In the genomic region with DNA sequence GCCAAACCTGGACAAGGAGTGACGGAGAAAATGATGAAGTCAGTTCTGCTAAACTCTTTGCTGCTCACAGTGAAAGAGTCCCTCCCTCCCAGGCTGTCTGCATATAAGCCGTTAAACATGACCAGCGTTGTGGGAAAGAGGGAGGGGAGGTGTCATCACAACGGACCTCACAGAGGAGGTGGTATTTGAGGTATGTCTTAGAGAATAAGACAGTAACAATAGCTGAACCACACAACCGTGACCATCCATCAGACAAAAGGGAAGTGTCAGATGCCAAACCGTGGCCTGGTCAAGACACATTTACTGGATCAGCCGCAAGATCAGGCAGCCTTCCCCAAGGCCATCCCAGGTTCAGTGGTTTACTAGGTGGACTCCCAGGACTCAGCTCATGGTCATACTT, we compare ENCODE assay signal across 20 cellular contexts. TPM values are rescaled to one million over a fixed set of nuclear protein-coding genes. Genes with fewer than 3 reads are reported as not detected.
DNase-seq lines count a peak whose midpoint lies in the region; ATAC-seq, FAIRE-seq and TF ChIP-seq lines count a peak whose summit lies in the region.
"Had no signal": no experiment of that assay in that cellular context is flagged by ENCODE, and none has a peak within 500 bp of the region (broad histone marks: within the 10 kb centered on the region; RNA-seq: fewer than 3 reads in every experiment).

No MANE protein-coding gene starts in this region.

- H2AFZ ChIP-seq in GM12878 (ENCODE audit: control insufficient read depth, low read depth, low read length) = no peak overlapping the region

- H3K36me3 ChIP-seq in GM12878 (ENCODE audit: control insufficient read depth in 2 of 2, insufficient read depth in 2 of 2, low read length in 1 of 2) (no peaks in the 10 kb centered on the region), colonic mucosa (no peaks in the 10 kb centered on the region), ascending aorta (no peaks in the 10 kb centered on the region)
- H3K36me3 ChIP-seq: tibial artery had no signal

- intact Hi-C loops in GM12878 (cut with micrococcal nuclease; ENCODE audit: unreplicated experiment) = no loop called here
- intact Hi-C loops in colonic mucosa (cut with DNase I) = no loop called here
- intact Hi-C loops in ascending aorta (cut with DNase I) = no loop called here

- H3K4me2 ChIP-seq in GM12878 (ENCODE audit: control insufficient read depth, insufficient read depth) = no peak overlapping the region

- H3K79me2 ChIP-seq in GM12878 (ENCODE audit: control insufficient read depth, insufficient read depth, low read length) = peaks cover 18% of the 10 kb centered on the region

- no peak for TF ChIP-seq EP300 in GM12878 (IDR thresholded peaks at IDR 0.05; ENCODE audit: borderline replicate concordance in 1 of 2, control insufficient read depth in 1 of 2, low read depth in 2 of 2, low read length in 2 of 2)

- H3K4me3 ChIP-seq in GM12878 (no peak overlapping the region), colonic mucosa (no peak overlapping the region), ascending aorta (no peak overlapping the region)
- H3K4me3 ChIP-seq: tibial artery had no signal

- H3K36me3 Mint-ChIP-seq in nephron progenitor cell (ENCODE audit: low read depth) = no peaks in the 10 kb centered on the region

- no peaks in the 10 kb centered on the region for H4K20me1 ChIP-seq in GM12878 (ENCODE audit: control insufficient read depth, insufficient read depth)

- CTCF ChIA-PET in GM12878 (lab: Yijun Ruan, JAX) = interaction anchor here (1.1 to 11.1 kb wide), 5 partner anchors 9 to 80 kb away, joined by 3 to 124 read pairs (median 3); no protein-coding TSS in a partner anchor

- ATAC-seq in GM12878 = no peak
- ATAC-seq: Panc1 had no signal

- WGBS in GM12878 (ENCODE audit: insufficient coverage, insufficient replicate concordance, low lambda C conversion rate, missing lambda C conversion rate) = 63% methylated on average over 7 of the region's 7 CpGs

- SMC1A ChIA-PET in GM12878 (lab: Charles Lee; ENCODE audit: uncharacterized antibody, unreplicated experiment) = interaction anchor here (0.9 to 1.7 kb wide), 5 partner anchors 10 to 150 kb away, joined by 3 to 6 read pairs (median 4); no protein-coding TSS in a partner anchor

- DNase-seq in EH (ENCODE audit: low read depth) = peak; percentile 28
- DNase-seq in NOMO-1 treated with DMSO at 0.1 percent for 48 hours (lab: John Stamatoyannopoulos, UW; ENCODE audit: unreplicated experiment) = peak; percentile 93
- no peak for DNase-seq in GM12878 (ENCODE audit: low read depth, low spot score)
- no peak for DNase-seq in nephron progenitor cell
- DNase-seq in colonic mucosa = no peak
- no peak for DNase-seq in ascending aorta (ENCODE audit: low spot score in 2 of 2)
- no peak for DNase-seq in cortex of kidney (lab: John Stamatoyannopoulos, UW)
- DNase-seq in central memory CD4-positive, alpha-beta T cell = no peak
- DNase-seq: activated CD4-positive, alpha-beta T cell treated with anti-CD3 and anti-CD28 coated beads, Interleukin-2, amount 10 ng/mL, durations not matched to agents 24 days and 14 days; DMS53; effector memory CD4-positive, alpha-beta T cell; foreskin melanocyte; MM.1S; NCI-H2227 treated with DMSO at 0.1 percent for 48 hours; stimulated activated CD4-positive, alpha-beta T cell treated with anti-CD3 and anti-CD28 coated beads, Interleukin-1b, Interleukin-23, amount 100 ng/mL, for 48 hours; stimulated activated CD8-positive, alpha-beta memory T cell treated with anti-CD3 and anti-CD28 coated beads, Interleukin-4, amount 100 ng/mL, for 48 hours; tibial artery had no signal

- no peak for TF ChIP-seq POLR2A in GM12878 (IDR thresholded peaks at IDR 0.05; ENCODE audit: low read depth, low read length)

- BruUV-seq in GM12878 (replicated peaks; lab: Mats Ljungman, UMichigan) = no TSS peak

- no peak for TF ChIP-seq CTCF in GM12878 (IDR thresholded peaks at IDR 0.05 in 2 of 3, conservative IDR thresholded peaks at IDR 0.05 in 1 of 3; ENCODE audit: control insufficient read depth in 2 of 3, extremely low read depth in 1 of 3, insufficient read depth in 1 of 3, low read depth in 3 of 3, low read length in 3 of 3)
- no peak for TF ChIP-seq CTCF in nephron progenitor cell (IDR thresholded peaks at IDR 0.05)
- no peak for TF ChIP-seq CTCF in colonic mucosa (IDR thresholded peaks at IDR 0.05)
- TF ChIP-seq CTCF in ascending aorta (IDR thresholded peaks at IDR 0.05) = no peak

- TF ChIP-seq RAD21 in GM12878 (IDR thresholded peaks at IDR 0.05; ENCODE audit: insufficient read depth, low read depth, low read length) = no peak

- H3K9me3 Mint-ChIP-seq in nephron progenitor cell = no peaks in the 10 kb centered on the region
- H3K9me3 Mint-ChIP-seq: activated CD4-positive, alpha-beta T cell treated with anti-CD3 and anti-CD28 coated beads, Interleukin-2, amount 10 ng/mL, durations not matched to agents 24 days and 14 days; T-helper 1 cell treated with Interleukin-12 subunit alpha and Interleukin-12 subunit beta and Interleukin-4 antibody, amounts not matched to agents 30 μg/mL and 1 μg/mL, for 36 hours had no signal

- H3K27me3 Mint-ChIP-seq in nephron progenitor cell (ENCODE audit: low read depth, poor library complexity) = peaks cover 23% of the 10 kb centered on the region
- H3K27me3 Mint-ChIP-seq: activated CD4-positive, alpha-beta T cell treated with anti-CD3 and anti-CD28 coated beads, Interleukin-2, amount 10 ng/mL, durations not matched to agents 24 days and 14 days had no signal

- H3K27me3 ChIP-seq in GM12878 (replicated peaks in 1 of 2; ENCODE audit: control insufficient read depth in 2 of 2, insufficient read depth in 2 of 2, low read length in 1 of 2) (no peaks in the 10 kb centered on the region), colonic mucosa (no peaks in the 10 kb centered on the region), ascending aorta (peaks cover 6% of the 10 kb centered on the region)

- H3K9me3 ChIP-seq in GM12878 (replicated peaks; ENCODE audit: control insufficient read depth, insufficient read depth, low read length) (no peaks in the 10 kb centered on the region), colonic mucosa (no peaks in the 10 kb centered on the region), ascending aorta (no peaks in the 10 kb centered on the region)
- H3K9me3 ChIP-seq: tibial artery had no signal

- no peak for FAIRE-seq in GM12878 (lab: Jason Lieb, UNC)

- H3K4me3 Mint-ChIP-seq in nephron progenitor cell = no peak overlapping the region
- H3K4me3 Mint-ChIP-seq: activated CD4-positive, alpha-beta T cell treated with anti-CD3 and anti-CD28 coated beads, Interleukin-2, amount 10 ng/mL, durations not matched to agents 24 days and 14 days; activated T-helper 1 cell treated with anti-CD3 and anti-CD28 coated beads, Interleukin-12 subunit alpha, Interleukin-12 subunit beta, Interleukin-2, Interleukin-4 antibody, amounts not matched to agents 30 ng/mL and 10 ng/mL and 1 ng/mL, durations not matched to agents 14 hours and 24 hours and 36 hours; T-helper 1 cell treated with Interleukin-12 subunit alpha and Interleukin-12 subunit beta and Interleukin-4 antibody, amounts not matched to agents 30 μg/mL and 1 μg/mL, for 36 hours had no signal

- H3K4me1 Mint-ChIP-seq in nephron progenitor cell = peaks cover 34% of the 10 kb centered on the region

- in situ Hi-C loops in GM12878 (cut with MboI) = no loop called here

- POLR2A ChIA-PET in GM12878 (lab: Charles Lee) = interaction anchor here (0.7 to 1.2 kb wide), 4 partner anchors 10 to 61 kb away, joined by 3 to 5 read pairs (median 3); no protein-coding TSS in a partner anchor

- RAD21 ChIA-PET in GM12878 (lab: Charles Lee; ENCODE audit: unreplicated experiment) = interaction anchor here (1.3 kb wide), 1 partner anchor 20 kb away, joined by 3 read pairs; no protein-coding TSS in a partner anchor

- peak overlapping the region; percentile 29 for H3K27ac Mint-ChIP-seq in nephron progenitor cell
- H3K27ac Mint-ChIP-seq: activated CD4-positive, alpha-beta T cell treated with anti-CD3 and anti-CD28 coated beads, Interleukin-2, amount 10 ng/mL, durations not matched to agents 24 days and 14 days; activated T-helper 1 cell treated with anti-CD3 and anti-CD28 coated beads, Interleukin-12 subunit alpha, Interleukin-12 subunit beta, Interleukin-2, Interleukin-4 antibody, amounts not matched to agents 30 ng/mL and 10 ng/mL and 1 ng/mL, durations not matched to agents 14 hours and 24 hours and 36 hours; T-helper 1 cell treated with Interleukin-12 subunit alpha and Interleukin-12 subunit beta and Interleukin-4 antibody, amounts not matched to agents 30 μg/mL and 1 μg/mL, for 36 hours had no signal

- H3K9ac ChIP-seq in GM12878 (ENCODE audit: control insufficient read depth, insufficient read depth, low read length) = no peak overlapping the region
- H3K9ac ChIP-seq in colonic mucosa (ENCODE audit: low read depth in 2 of 2, low read length in 2 of 2) = no peak overlapping the region

- H3K4me1 ChIP-seq in GM12878 (ENCODE audit: control insufficient read depth, insufficient read depth, low read length) (peaks cover 32% of the 10 kb centered on the region), colonic mucosa (no peaks in the 10 kb centered on the region), ascending aorta (no peaks in the 10 kb centered on the region)
- H3K4me1 ChIP-seq: tibial artery had no signal

- H3K27ac ChIP-seq in GM12878 (ENCODE audit: control insufficient read depth, insufficient read depth) (no peak overlapping the region), colonic mucosa (no peak overlapping the region), ascending aorta (no peak overlapping the region)
- H3K27ac ChIP-seq: tibial artery had no signal

RNA-seq across cellular contexts. Expression of a gene that starts 2.8 kb away (rescaled TPM):
- total RNA-seq in GM12878 (2013; cell fraction: nucleolus; rRNA removed) = 94.2 and 114 TPM in 2 replicates
- total RNA-seq in GM12878 (2014; rRNA removed) (23.2 TPM in 2 replicates), GM12878 (2014; rRNA removed; fragmentation: Illumina TruSeq; extraction: Trizol) (17.2 and 18.3 TPM in 2 replicates), GM12878 (2021) (25.8 and 26.0 TPM in 2 replicates), colonic mucosa (1 to 10 TPM; 3.0 to 7.4 TPM), ascending aorta (130 TPM)
- 7.0 TPM for polyA plus RNA-seq in GM12878 (2011; ENCODE audit: low read depth)
- polyA plus RNA-seq in GM12878 (2011; rRNA removed) (19.4 and 24.1 TPM in 2 replicates), GM12878 (2014; fragmentation: Illumina TruSeq; extraction: Trizol) (9.1 and 16.6 TPM in 2 replicates), GM12878 (2014; fragmentation: Nextera tagmentation; extraction: Ambion mirVana) (1 to 10 TPM; 1.5 to 1.8 TPM), GM12878 (2014; rRNA removed) (23.6 and 27.3 TPM in 2 replicates), GM12878 (2016; fragmentation: Nextera tagmentation; extraction: Ambion mirVana) (10 to 100 TPM; 12.4 TPM)
- 22.7 and 30.1 TPM in 2 replicates for polyA plus RNA-seq in GM12878 (2011; cell fraction: cytosol; rRNA removed)
- polyA plus RNA-seq in GM12878 (2011; cell fraction: nucleus; rRNA removed) = 148 and 167 TPM in 2 replicates
- polyA plus RNA-seq in GM12878 (2012) = 15.7 and 21.2 TPM in 2 replicates
- 14.9 and 23.6 TPM in 2 replicates for polyA minus RNA-seq in GM12878 (2011; rRNA and poly(A)+ RNA removed)
- 5.5 and 6.7 TPM in 2 replicates for polyA minus RNA-seq in GM12878 (2011; cell fraction: cytosol; rRNA and poly(A)+ RNA removed)
- polyA minus RNA-seq in GM12878 (2011; cell fraction: nucleus; rRNA and poly(A)+ RNA removed) = 23.1 and 31.4 TPM in 2 replicates

RNA-seq across cellular contexts. Expression of a gene that starts 35.4 kb away (rescaled TPM):
- 143 and 150 TPM in 2 replicates for total RNA-seq in GM12878 (2013; cell fraction: nucleolus; rRNA removed)
- 251 and 282 TPM in 2 replicates for total RNA-seq in GM12878 (2014; rRNA removed)
- 135 and 149 TPM in 2 replicates for total RNA-seq in GM12878 (2014; rRNA removed; fragmentation: Illumina TruSeq; extraction: Trizol)
- 382 and 386 TPM in 2 replicates for total RNA-seq in GM12878 (2021)
- polyA plus RNA-seq in GM12878 (2011; ENCODE audit: low read depth) = 314 TPM
- 84.4 and 296 TPM in 2 replicates for polyA plus RNA-seq in GM12878 (2011; rRNA removed)
- 317 and 416 TPM in 2 replicates for polyA plus RNA-seq in GM12878 (2011; cell fraction: cytosol; rRNA removed)
- polyA plus RNA-seq in GM12878 (2011; cell fraction: nucleus; rRNA removed) = 561 and 566 TPM in 2 replicates
- polyA plus RNA-seq in GM12878 (2012) = 512 and 607 TPM in 2 replicates
- 166 and 339 TPM in 2 replicates for polyA plus RNA-seq in GM12878 (2014; fragmentation: Illumina TruSeq; extraction: Trizol)
- 100 to 1,000 TPM; 102 to 108 TPM for polyA plus RNA-seq in GM12878 (2014; fragmentation: Nextera tagmentation; extraction: Ambion mirVana)
- polyA plus RNA-seq in GM12878 (2014; rRNA removed) = 313 and 369 TPM in 2 replicates
- polyA plus RNA-seq in GM12878 (2016; fragmentation: Nextera tagmentation; extraction: Ambion mirVana) = 100 to 1,000 TPM; 320 to 330 TPM
- 200 and 233 TPM in 2 replicates for polyA minus RNA-seq in GM12878 (2011; rRNA and poly(A)+ RNA removed)
- 155 and 158 TPM in 2 replicates for polyA minus RNA-seq in GM12878 (2011; cell fraction: cytosol; rRNA and poly(A)+ RNA removed)
- 185 and 303 TPM in 2 replicates for polyA minus RNA-seq in GM12878 (2011; cell fraction: nucleus; rRNA and poly(A)+ RNA removed)
- 10 to 100 TPM; 27.4 to 27.6 TPM for total RNA-seq in colonic mucosa
- total RNA-seq in ascending aorta = 11.5 TPM

Comparison
In these comparisons a context has a peak if more than half of its experiments do, and no peak if none do; other contexts are left out.
1. DNase-seq: peak in EH (single experiment) and NOMO-1 treated with DMSO at 0.1 percent for 48 hours (single experiment); none in GM12878 (single experiment), nephron progenitor cell (single experiment), colonic mucosa (single experiment), ascending aorta (0 of 2), cortex of kidney (single experiment) and central memory CD4-positive, alpha-beta T cell (single experiment).
2. RNA of a gene that starts 35.4 kb away (total RNA-seq): 135 to 386 TPM in GM12878; 27.4 to 27.6 TPM in colonic mucosa and 11.5 TPM in ascending aorta (single experiment); every median in the first group is over 4 times any median in the second.